1 cellular context compared by ENCODE assay signal in genomic region chr5:69189162-69190086, GRCh38.
TF ChIP-seq lines count a peak whose summit lies in the region.

Gene CENPH (plus strand): TSS chr5:69189583. CDS start chr5:69189635, 52 bp downstream.

TF ChIP-seq in SK-N-SH, 30 proteins besides CTCF, POLR2A, EP300 and RAD21 (continued from another document):
- TF ChIP-seq, protein P1, sequence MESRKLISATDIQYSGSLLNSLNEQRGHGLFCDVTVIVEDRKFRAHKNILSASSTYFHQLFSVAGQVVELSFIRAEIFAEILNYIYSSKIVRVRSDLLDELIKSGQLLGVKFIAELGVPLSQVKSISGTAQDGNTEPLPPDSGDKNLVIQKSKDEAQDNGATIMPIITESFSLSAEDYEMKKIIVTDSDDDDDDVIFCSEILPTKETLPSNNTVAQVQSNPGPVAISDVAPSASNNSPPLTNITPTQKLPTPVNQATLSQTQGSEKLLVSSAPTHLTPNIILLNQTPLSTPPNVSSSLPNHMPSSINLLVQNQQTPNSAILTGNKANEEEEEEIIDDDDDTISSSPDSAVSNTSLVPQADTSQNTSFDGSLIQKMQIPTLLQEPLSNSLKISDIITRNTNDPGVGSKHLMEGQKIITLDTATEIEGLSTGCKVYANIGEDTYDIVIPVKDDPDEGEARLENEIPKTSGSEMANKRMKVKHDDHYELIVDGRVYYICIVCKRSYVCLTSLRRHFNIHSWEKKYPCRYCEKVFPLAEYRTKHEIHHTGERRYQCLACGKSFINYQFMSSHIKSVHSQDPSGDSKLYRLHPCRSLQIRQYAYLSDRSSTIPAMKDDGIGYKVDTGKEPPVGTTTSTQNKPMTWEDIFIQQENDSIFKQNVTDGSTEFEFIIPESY (IDR thresholded peaks at IDR 0.05; ENCODE audit: borderline replicate concordance, low read depth), result no peak
